Comparison of ENCODE assay signal across 35 cellular contexts in genomic region chr7:155832581-155832981, GRCh38. TPM values are rescaled to one million over a fixed set of nuclear protein-coding genes. Genes with fewer than 3 reads are reported as not detected.
"Had no signal": no experiment of that assay in that cellular context is flagged by ENCODE, and none has a peak within 500 bp of the region (broad histone marks: within the 10 kb centered on the region; RNA-seq: fewer than 3 reads in every experiment).

No MANE protein-coding gene starts in this region.

- H3K27me3 ChIP-seq: ascending aorta, cardiac muscle cell, MG63 had no signal

- H3K4me3 Mint-ChIP-seq: activated CD4-positive, alpha-beta memory T cell treated with anti-CD3 and anti-CD28 coated beads, Interleukin-2, amount 10 ng/mL, durations not matched to agents 7 days and 5 days; activated CD8-positive, alpha-beta memory T cell treated with anti-CD3 and anti-CD28 coated beads, Interleukin-2, amount 10 ng/mL, durations not matched to agents 7 days and 5 days; activated T-cell treated with anti-CD3 and anti-CD28 coated beads, Interleukin-2, amount 50 U/mL, for 72 hours; activated T-helper 17 cell treated with anti-CD3 and anti-CD28 coated beads, Interleukin-2, amount 50 U/mL, for 72 hours; central memory CD8-positive, alpha-beta T cell had no signal

- H3K4me2 ChIP-seq: PC-9 had no signal

- H3K9me3 Mint-ChIP-seq: activated CD4-positive, alpha-beta memory T cell treated with anti-CD3 and anti-CD28 coated beads, Interleukin-2, amount 10 ng/mL, durations not matched to agents 7 days and 5 days; activated naive CD4-positive, alpha-beta T cell treated with anti-CD3 and anti-CD28 coated beads, Interleukin-2, amount 50 U/mL, for 72 hours; activated T-cell treated with anti-CD3 and anti-CD28 coated beads, Interleukin-2, amount 50 U/mL, for 72 hours; activated T-helper 17 cell treated with anti-CD3 and anti-CD28 coated beads, Interleukin-2, amount 50 U/mL, for 72 hours; central memory CD8-positive, alpha-beta T cell had no signal

- ATAC-seq: activated CD8-positive, alpha-beta memory T cell treated with anti-CD3 and anti-CD28 coated beads, Interleukin-2, amount 10 ng/mL, durations not matched to agents 7 days and 5 days; activated naive CD4-positive, alpha-beta T cell treated with anti-CD3 and anti-CD28 coated beads, Interleukin-2, amount 50 U/mL, for 72 hours; activated T-cell treated with anti-CD3 and anti-CD28 coated beads, Interleukin-2, amount 50 U/mL, for 72 hours; activated T-helper 17 cell treated with anti-CD3 and anti-CD28 coated beads, Interleukin-2, amount 50 U/mL, for 72 hours had no signal

- H3K27me3 Mint-ChIP-seq: activated CD4-positive, alpha-beta memory T cell treated with anti-CD3 and anti-CD28 coated beads, Interleukin-2, amount 10 ng/mL, durations not matched to agents 7 days and 5 days; activated CD8-positive, alpha-beta memory T cell treated with anti-CD3 and anti-CD28 coated beads, Interleukin-2, amount 10 ng/mL, durations not matched to agents 7 days and 5 days had no signal

- H3K4me3 ChIP-seq: ascending aorta, cardiac muscle cell, MG63, PC-9 had no signal

- DNase-seq: activated CD4-positive, alpha-beta memory T cell treated with anti-CD3 and anti-CD28 coated beads, Interleukin-2, amount 10 ng/mL, durations not matched to agents 7 days and 5 days; activated CD4-positive, alpha-beta T cell treated with anti-CD3 and anti-CD28 coated beads for 1 hour; activated CD4-positive, alpha-beta T cell treated with anti-CD3 and anti-CD28 coated beads for 48 hours; activated CD4-positive, CD25-positive, alpha-beta regulatory T cell; activated CD8-positive, alpha-beta memory T cell treated with anti-CD3 and anti-CD28 coated beads for 24 hours; activated CD8-positive, alpha-beta memory T cell treated with anti-CD3 and anti-CD28 coated beads, Interleukin-2, amount 10 ng/mL, durations not matched to agents 7 days and 5 days; activated CD8-positive, alpha-beta memory T cell treated with anti-CD3 and anti-CD28 coated beads, Interleukin-2, amount 50 U/mL, for 48 hours; activated effector memory CD4-positive, alpha-beta T cell treated with anti-CD3 and anti-CD28 coated beads, Interleukin-2, amount 50 U/mL, for 16 hours; activated naive CD4-positive, alpha-beta T cell; activated T-cell treated with anti-CD3 and anti-CD28 coated beads, Interleukin-2, amount 50 U/mL, for 1 hour; activated T-cell treated with anti-CD3 and anti-CD28 coated beads, Interleukin-2, amount 50 U/mL, for 72 hours; amniotic stem cell; Kasumi-1; KG1; MG63; NCI-H1092; NCI-H1436 treated with DMSO at 0.1 percent for 48 hours; NCI-H1694 treated with DMSO at 0.1 percent for 48 hours; NCI-H2029; NCI-H345; NCI-H524 treated with DMSO at 0.1 percent for 48 hours; PC-9; Right ventricle myocardium superior; SW 1271; T-helper 1 cell; T-helper 2 cell; T1000; WERI-Rb-1 had no signal

- H3K9me3 ChIP-seq: ascending aorta, MG63 had no signal

- H3K36me3 ChIP-seq: ascending aorta, cardiac muscle cell, MG63, WERI-Rb-1 had no signal

- H2AFZ ChIP-seq: PC-9 had no signal

- H3K4me1 Mint-ChIP-seq: activated CD4-positive, alpha-beta memory T cell treated with anti-CD3 and anti-CD28 coated beads, Interleukin-2, amount 10 ng/mL, durations not matched to agents 7 days and 5 days; activated CD8-positive, alpha-beta memory T cell treated with anti-CD3 and anti-CD28 coated beads, Interleukin-2, amount 10 ng/mL, durations not matched to agents 7 days and 5 days; activated T-helper 17 cell treated with anti-CD3 and anti-CD28 coated beads, Interleukin-2, amount 50 U/mL, for 72 hours; central memory CD8-positive, alpha-beta T cell had no signal

- H3K27ac Mint-ChIP-seq: activated CD4-positive, alpha-beta memory T cell treated with anti-CD3 and anti-CD28 coated beads, Interleukin-2, amount 10 ng/mL, durations not matched to agents 7 days and 5 days; activated CD8-positive, alpha-beta memory T cell treated with anti-CD3 and anti-CD28 coated beads, Interleukin-2, amount 10 ng/mL, durations not matched to agents 7 days and 5 days; activated naive CD4-positive, alpha-beta T cell treated with anti-CD3 and anti-CD28 coated beads, Interleukin-2, amount 50 U/mL, for 72 hours; activated T-cell treated with anti-CD3 and anti-CD28 coated beads, Interleukin-2, amount 50 U/mL, for 72 hours; activated T-helper 17 cell treated with anti-CD3 and anti-CD28 coated beads, Interleukin-2, amount 50 U/mL, for 72 hours had no signal

- H3K36me3 Mint-ChIP-seq: activated CD8-positive, alpha-beta memory T cell treated with anti-CD3 and anti-CD28 coated beads, Interleukin-2, amount 10 ng/mL, durations not matched to agents 7 days and 5 days; activated naive CD4-positive, alpha-beta T cell treated with anti-CD3 and anti-CD28 coated beads, Interleukin-2, amount 50 U/mL, for 72 hours had no signal

- H3K4me1 ChIP-seq: ascending aorta had no signal

- H3K27ac ChIP-seq: ascending aorta, cardiac muscle cell, PC-9, RWPE1, WERI-Rb-1 had no signal

RNA-seq across cellular contexts. Expression of gene SHH, which starts 20.3 kb away (rescaled TPM):
- total RNA-seq: activated CD4-positive, alpha-beta memory T cell treated with anti-CD3 and anti-CD28 coated beads, Interleukin-2, amount 10 ng/mL, durations not matched to agents 7 days and 5 days; activated CD8-positive, alpha-beta memory T cell treated with anti-CD3 and anti-CD28 coated beads, Interleukin-2, amount 10 ng/mL, durations not matched to agents 7 days and 5 days; activated naive CD4-positive, alpha-beta T cell treated with anti-CD3 and anti-CD28 coated beads, Interleukin-2, amount 50 U/mL, for 72 hours; activated T-helper 17 cell treated with anti-CD3 and anti-CD28 coated beads, Interleukin-2, amount 50 U/mL, for 72 hours; cardiac muscle cell; OCI-LY7; PC-9; Right ventricle myocardium superior had no signal
- polyA plus RNA-seq: cardiac muscle cell had no signal
